1 cellular context compared by ENCODE assay signal in the genomic region with DNA sequence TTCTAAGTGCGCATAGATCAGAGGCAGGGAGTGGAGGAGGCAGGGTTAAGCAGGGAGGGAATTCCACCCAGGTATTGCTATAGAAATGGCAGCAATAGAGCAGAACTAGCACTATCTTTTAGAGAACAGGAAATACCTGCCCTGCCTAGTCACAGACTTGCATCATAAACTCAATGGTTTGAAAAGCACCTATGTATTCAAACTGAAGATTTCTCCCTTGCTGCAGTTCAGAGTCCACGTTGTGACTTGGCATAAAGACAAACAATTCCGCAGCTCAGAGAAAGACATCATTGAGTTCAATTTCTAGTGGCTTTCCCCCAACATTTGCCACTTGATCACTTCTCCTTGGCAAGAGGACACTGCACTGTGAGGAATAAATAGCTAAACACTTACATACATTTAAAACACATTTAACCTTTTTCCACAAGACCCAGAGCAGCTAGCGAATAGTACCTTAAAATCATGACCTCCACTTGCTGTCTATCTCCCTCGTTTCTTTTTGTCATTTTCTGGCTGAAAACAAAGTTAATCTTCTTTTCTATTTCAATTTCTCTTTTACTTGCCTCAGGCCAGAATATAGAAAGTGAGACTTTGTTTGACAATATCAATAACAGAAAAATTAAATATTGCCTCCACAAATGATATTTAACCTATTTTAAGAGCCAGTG.
TF ChIP-seq lines count a peak whose summit lies in the region.

No MANE protein-coding gene starts in this region.

TF ChIP-seq in SK-N-SH, 30 proteins besides CTCF, POLR2A, EP300 and RAD21 (continued from another document):
- TF ChIP-seq, protein P1, sequence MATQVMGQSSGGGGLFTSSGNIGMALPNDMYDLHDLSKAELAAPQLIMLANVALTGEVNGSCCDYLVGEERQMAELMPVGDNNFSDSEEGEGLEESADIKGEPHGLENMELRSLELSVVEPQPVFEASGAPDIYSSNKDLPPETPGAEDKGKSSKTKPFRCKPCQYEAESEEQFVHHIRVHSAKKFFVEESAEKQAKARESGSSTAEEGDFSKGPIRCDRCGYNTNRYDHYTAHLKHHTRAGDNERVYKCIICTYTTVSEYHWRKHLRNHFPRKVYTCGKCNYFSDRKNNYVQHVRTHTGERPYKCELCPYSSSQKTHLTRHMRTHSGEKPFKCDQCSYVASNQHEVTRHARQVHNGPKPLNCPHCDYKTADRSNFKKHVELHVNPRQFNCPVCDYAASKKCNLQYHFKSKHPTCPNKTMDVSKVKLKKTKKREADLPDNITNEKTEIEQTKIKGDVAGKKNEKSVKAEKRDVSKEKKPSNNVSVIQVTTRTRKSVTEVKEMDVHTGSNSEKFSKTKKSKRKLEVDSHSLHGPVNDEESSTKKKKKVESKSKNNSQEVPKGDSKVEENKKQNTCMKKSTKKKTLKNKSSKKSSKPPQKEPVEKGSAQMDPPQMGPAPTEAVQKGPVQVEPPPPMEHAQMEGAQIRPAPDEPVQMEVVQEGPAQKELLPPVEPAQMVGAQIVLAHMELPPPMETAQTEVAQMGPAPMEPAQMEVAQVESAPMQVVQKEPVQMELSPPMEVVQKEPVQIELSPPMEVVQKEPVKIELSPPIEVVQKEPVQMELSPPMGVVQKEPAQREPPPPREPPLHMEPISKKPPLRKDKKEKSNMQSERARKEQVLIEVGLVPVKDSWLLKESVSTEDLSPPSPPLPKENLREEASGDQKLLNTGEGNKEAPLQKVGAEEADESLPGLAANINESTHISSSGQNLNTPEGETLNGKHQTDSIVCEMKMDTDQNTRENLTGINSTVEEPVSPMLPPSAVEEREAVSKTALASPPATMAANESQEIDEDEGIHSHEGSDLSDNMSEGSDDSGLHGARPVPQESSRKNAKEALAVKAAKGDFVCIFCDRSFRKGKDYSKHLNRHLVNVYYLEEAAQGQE (IDR thresholded peaks at IDR 0.05; ENCODE audit: low read depth, low read length), result no peak
- TF ChIP-seq FOSL2 (IDR thresholded peaks at IDR 0.05; ENCODE audit: borderline replicate concordance, low read depth), result no peak
- no peak for TF ChIP-seq ELF1 (IDR thresholded peaks at IDR 0.05)
